In genomic region chr18:41268271-41268670, GRCh38 we compare ENCODE assay signal across 19 cellular contexts.
DNase-seq lines count a peak whose midpoint lies in the region; ATAC-seq, FAIRE-seq and TF ChIP-seq lines count a peak whose summit lies in the region.
"Had no signal": no experiment of that assay in that cellular context is flagged by ENCODE, and none has a peak within 500 bp of the region (broad histone marks: within the 10 kb centered on the region; RNA-seq: fewer than 3 reads in every experiment).

No MANE protein-coding gene starts in this region.

- H3K9me1 ChIP-seq in keratinocyte (ENCODE audit: control insufficient read depth, extremely low read depth, insufficient read depth, low read length) = no peaks in the 10 kb centered on the region

- no peaks in the 10 kb centered on the region for H3K27me3 Mint-ChIP-seq in MCF 10A (ENCODE audit: insufficient read depth, unreplicated experiment)
- H3K27me3 Mint-ChIP-seq: CD4-positive, alpha-beta T cell had no signal

- H4K20me1 ChIP-seq in keratinocyte (ENCODE audit: control insufficient read depth, extremely low read depth, insufficient read depth, low read length) = no peaks in the 10 kb centered on the region

- H3K4me3 Mint-ChIP-seq in MCF 10A (ENCODE audit: unreplicated experiment) = no peak overlapping the region
- H3K4me3 Mint-ChIP-seq: CD4-positive, alpha-beta T cell; GM23338; HFFc6 had no signal

- DNase-seq in MCF 10A (ENCODE audit: unreplicated experiment) (no peak), breast epithelium (ENCODE audit: low spot score in 2 of 2) (no peak), bronchial epithelial cell (ENCODE audit: low read depth) (peak; percentile 85), keratinocyte (ENCODE audit: low read depth, low spot score) (peak; percentile 38), NCI-H2196 (lab: John Stamatoyannopoulos, UW; ENCODE audit: unreplicated experiment) (no peak)
- DNase-seq: ACHN; BE2C; C1 segment of cervical spinal cord; Caco-2; CD4-positive, alpha-beta T cell; HFFc6 had no signal

- intact Hi-C loops in MCF 10A (cut with micrococcal nuclease) = no loop called here
- intact Hi-C loops in breast epithelium (cut with DNase I; ENCODE audit: low total_unique reads) = no loop called here

- H2AFZ ChIP-seq in keratinocyte (ENCODE audit: control insufficient read depth, low read length) = peak overlapping the region; percentile 12
- H2AFZ ChIP-seq: GM23338 had no signal

- POLR2A ChIA-PET in MCF 10A (lab: Yijun Ruan, JAX) = interaction anchor here (0.6 kb wide), 1 partner anchor 1469 kb away, joined by 4 read pairs; no protein-coding TSS in a partner anchor

- no peak overlapping the region for H3K9ac ChIP-seq in keratinocyte (ENCODE audit: control insufficient read depth, extremely low read depth, insufficient read depth, low read length)

- no peaks in the 10 kb centered on the region for H3K27me3 ChIP-seq in breast epithelium
- no peaks in the 10 kb centered on the region for H3K27me3 ChIP-seq in bronchial epithelial cell (ENCODE audit: control insufficient read depth, insufficient read depth, low read length)
- no peaks in the 10 kb centered on the region for H3K27me3 ChIP-seq in keratinocyte (ENCODE audit: control insufficient read depth, extremely low read depth, insufficient read depth, low read length)
- H3K27me3 ChIP-seq: BE2C had no signal

- H3K4me1 ChIP-seq in breast epithelium (no peaks in the 10 kb centered on the region), keratinocyte (ENCODE audit: control insufficient read depth, extremely low read depth, insufficient read depth, low read length) (peaks cover 12% of the 10 kb centered on the region)
- H3K4me1 ChIP-seq: BE2C, Caco-2 had no signal

- TF ChIP-seq POLR2A in breast epithelium (IDR thresholded peaks at IDR 0.05) = no peak

- H3K9me3 ChIP-seq in breast epithelium = no peaks in the 10 kb centered on the region
- H3K9me3 ChIP-seq in keratinocyte (ENCODE audit: control insufficient read depth, low read depth, low read length) = no peaks in the 10 kb centered on the region
- H3K9me3 ChIP-seq: BE2C, Caco-2 had no signal

- H3K4me3 ChIP-seq in breast epithelium (no peak overlapping the region), bronchial epithelial cell (ENCODE audit: low read depth, low read length) (no peak overlapping the region), keratinocyte (ENCODE audit: control insufficient read depth in 2 of 3, extremely low read depth in 1 of 3, insufficient read depth in 2 of 3, low read depth in 1 of 3, low read length in 3 of 3) (peak overlapping the region in 1 of 3 experiments; percentile 13)
- H3K4me3 ChIP-seq: GM23338 had no signal

- H3K27ac ChIP-seq in breast epithelium (no peak overlapping the region), keratinocyte (ENCODE audit: control insufficient read depth, insufficient read depth, low read length) (no peak overlapping the region)
- H3K27ac ChIP-seq: HL-60 had no signal

- peaks cover 6% of the 10 kb centered on the region for H3K4me1 Mint-ChIP-seq in MCF 10A (ENCODE audit: insufficient read depth, unreplicated experiment)

- peak overlapping the region; percentile 13 for H3K27ac Mint-ChIP-seq in MCF 10A (ENCODE audit: low read depth, unreplicated experiment)
- H3K27ac Mint-ChIP-seq: CD4-positive, alpha-beta T cell; GM23338; HFFc6 had no signal

- H3K79me2 ChIP-seq in keratinocyte (ENCODE audit: control insufficient read depth, insufficient read depth, low read length) = no peaks in the 10 kb centered on the region

- no TSS peak for BruUV-seq in MCF 10A (replicated peaks; lab: Mats Ljungman, UMichigan)

- no peaks in the 10 kb centered on the region for H3K9me3 Mint-ChIP-seq in MCF 10A (ENCODE audit: unreplicated experiment)
- H3K9me3 Mint-ChIP-seq: GM23338 had no signal

- no peak for ATAC-seq in GM18520 (IDR thresholded peaks at IDR 0.05; ENCODE audit: unreplicated experiment)
- ATAC-seq: GM23338, HCT116 had no signal

- dilution Hi-C loops in keratinocyte (cut with MboI; ENCODE audit: extremely low pct_ligation_motif_present, low sequenced_read_pairs) = no loop called here

- no peaks in the 10 kb centered on the region for H3K36me3 Mint-ChIP-seq in MCF 10A (ENCODE audit: insufficient read depth, unreplicated experiment)

- no peak for FAIRE-seq in bronchial epithelial cell (lab: Jason Lieb, UNC)
- peak; percentile 20 for FAIRE-seq in keratinocyte (lab: Jason Lieb, UNC)
- FAIRE-seq: A204.1, G401.6, GM12891, H54 had no signal

- TF ChIP-seq CTCF in MCF 10A (IDR thresholded peaks at IDR 0.05; ENCODE audit: unreplicated experiment) (no peak), breast epithelium (IDR thresholded peaks at IDR 0.05) (no peak), bronchial epithelial cell (IDR thresholded peaks at IDR 0.05; ENCODE audit: insufficient read depth, low read length, severe bottlenecking) (no peak), keratinocyte (optimal IDR thresholded peaks at IDR 0.05 in 1 of 3, IDR thresholded peaks at IDR 0.05 in 1 of 3, conservative IDR thresholded peaks at IDR 0.05 in 1 of 3; ENCODE audit: extremely low read depth in 1 of 3, insufficient read depth in 2 of 3, low read length in 3 of 3) (no peak)

- H3K4me2 ChIP-seq in keratinocyte (ENCODE audit: control insufficient read depth, extremely low read depth, insufficient read depth, low read depth, low read length) = peak overlapping the region; percentile 37
- H3K4me2 ChIP-seq: GM23338 had no signal

- CTCF ChIA-PET in MCF 10A (lab: Yijun Ruan, JAX) = interaction anchor here (0.6 to 0.7 kb wide), 2 partner anchors 33 to 1387 kb away, joined by 3 read pairs; no protein-coding TSS in a partner anchor

- no peaks in the 10 kb centered on the region for H3K36me3 ChIP-seq in breast epithelium
- H3K36me3 ChIP-seq in bronchial epithelial cell (ENCODE audit: control insufficient read depth, insufficient read depth, low read length) = no peaks in the 10 kb centered on the region
- H3K36me3 ChIP-seq in keratinocyte (ENCODE audit: control insufficient read depth in 2 of 2, extremely low read depth in 1 of 2, insufficient read depth in 2 of 2, low read length in 2 of 2) = no peaks in the 10 kb centered on the region
- H3K36me3 ChIP-seq: BE2C had no signal

Comparison
In these comparisons a context has a peak if more than half of its experiments do, and no peak if none do; other contexts are left out.
1. DNase-seq: peak in bronchial epithelial cell (single experiment) and keratinocyte (single experiment); none in MCF 10A (single experiment), breast epithelium (0 of 2) and NCI-H2196 (single experiment).